28 cellular contexts compared by ENCODE assay signal in genomic region chr9:86175223-86175622, GRCh38.
DNase-seq lines count a peak whose midpoint lies in the region; ATAC-seq, FAIRE-seq and TF ChIP-seq lines count a peak whose summit lies in the region.
"Had no signal": no experiment of that assay in that cellular context is flagged by ENCODE, and none has a peak within 500 bp of the region (broad histone marks: within the 10 kb centered on the region; RNA-seq: fewer than 3 reads in every experiment).

No MANE protein-coding gene starts in this region.

- H3K4me2 ChIP-seq in HepG2 (ENCODE audit: low read depth, low read length) = no peak overlapping the region
- H3K4me2 ChIP-seq: hepatocyte had no signal

- no peaks in the 10 kb centered on the region for H3K79me2 ChIP-seq in HepG2 (ENCODE audit: insufficient read depth, low read length)
- H3K79me2 ChIP-seq: hepatocyte had no signal

- ATAC-seq in HepG2 = no peak
- no peak for ATAC-seq in right lobe of liver
- no peak for ATAC-seq in HG03025 (IDR thresholded peaks at IDR 0.05; ENCODE audit: low FRiP score, unreplicated experiment)
- no peak for ATAC-seq in HG03432 (IDR thresholded peaks at IDR 0.05; ENCODE audit: unreplicated experiment)
- no peak for ATAC-seq in HG03460 (IDR thresholded peaks at IDR 0.05; ENCODE audit: unreplicated experiment)
- ATAC-seq: gastroesophageal sphincter; natural killer cell treated with Interleukin-12 subunit alpha and Interleukin-12 subunit beta and Interleukin-15 and Interleukin-18, amount 100 ng/mL, for 72 hours; stimulated activated effector memory CD8-positive, alpha-beta T cell treated with anti-CD3 and anti-CD28 coated beads, Interleukin-12 subunit alpha, Interleukin-12 subunit beta, amount 100 ng/mL, for 72 hours; T-cell had no signal

- no peak for DNase-seq in HepG2 (ENCODE audit: low spot score)
- no peak for DNase-seq in right lobe of liver
- DNase-seq in NCI-H146 (lab: John Stamatoyannopoulos, UW) = peak; percentile 71
- peak; percentile 9 for DNase-seq in RPMI8226
- DNase-seq in cortex of kidney (lab: John Stamatoyannopoulos, UW) = no peak
- DNase-seq: activated B cell treated with CpG ODN at 0.5 μM for 24 hours; activated CD4-positive, alpha-beta T cell treated with anti-CD3 and anti-CD28 coated beads, Interleukin-2, amount 10 ng/mL, durations not matched to agents 7 days and 5 days; activated effector memory CD4-positive, alpha-beta T cell treated with Interleukin-2 at 50 U/mL for 16 hours; CD8-positive, alpha-beta memory T cell; DMS 273 treated with DMSO at 0.1 percent for 48 hours; effector CD4-positive, alpha-beta T cell; GM23248; NCI-H1105; NCI-H524 treated with DMSO at 0.1 percent for 48 hours; occipital lobe; T-cell; transverse colon had no signal

- H2AFZ ChIP-seq in HepG2 (ENCODE audit: low read length) = no peak overlapping the region
- H2AFZ ChIP-seq: GM23248, hepatocyte had no signal

- H3K27ac ChIP-seq in HepG2 (ENCODE audit: extremely low read length, insufficient read depth, low read length) = no peak overlapping the region
- H3K27ac ChIP-seq in right lobe of liver = no peak overlapping the region
- H3K27ac ChIP-seq: breast epithelium, gastroesophageal sphincter, GM23248, hepatocyte, transverse colon had no signal

- no peaks in the 10 kb centered on the region for H3K27me3 ChIP-seq in HepG2 (ENCODE audit: control insufficient read depth in 1 of 2, insufficient read depth in 2 of 2, low read length in 2 of 2)
- H3K27me3 ChIP-seq in right lobe of liver = no peaks in the 10 kb centered on the region
- H3K27me3 ChIP-seq: breast epithelium, gastroesophageal sphincter, hepatocyte, transverse colon had no signal

- TF ChIP-seq POLR2A in HepG2 (IDR thresholded peaks at IDR 0.05; ENCODE audit: insufficient read depth in 1 of 2, low read depth in 2 of 2, low read length in 2 of 2) (no peak), right lobe of liver (IDR thresholded peaks at IDR 0.05) (no peak)

- POLR2A ChIA-PET in HepG2 (lab: Yijun Ruan, JAX) = no interaction called here

- H3K36me3 ChIP-seq in HepG2 (replicated peaks in 1 of 2; ENCODE audit: control insufficient read depth in 1 of 2, insufficient read depth in 2 of 2, low read length in 2 of 2) (no peaks in the 10 kb centered on the region), right lobe of liver (no peaks in the 10 kb centered on the region)
- H3K36me3 ChIP-seq: breast epithelium, gastroesophageal sphincter, transverse colon had no signal

- BruUV-seq in HepG2 (replicated peaks; lab: Mats Ljungman, UMichigan) = no TSS peak

- in situ Hi-C loops in HepG2 (cut with HindIII; ENCODE audit: extremely low pct_ligation_motif_present, low pct_unique_long_range_greater_than_20kb) = no loop called here

- H3K9me3 ChIP-seq in HepG2 (ENCODE audit: low read length) (no peaks in the 10 kb centered on the region), right lobe of liver (no peaks in the 10 kb centered on the region)
- H3K9me3 ChIP-seq: breast epithelium, gastroesophageal sphincter, transverse colon had no signal

- intact Hi-C loops in HepG2 (cut with micrococcal nuclease; ENCODE audit: unreplicated experiment) (no loop called here), right lobe of liver (cut with DNase I) (no loop called here)

- no peak for FAIRE-seq in HepG2 (lab: Jason Lieb, UNC)
- FAIRE-seq: GM19239, RCC 7860 had no signal

- TF ChIP-seq CTCF in HepG2 (CRISPR knock-in tag; IDR thresholded peaks at IDR 0.05) (no peak), right lobe of liver (IDR thresholded peaks at IDR 0.05) (no peak)

- TF ChIP-seq RAD21 in HepG2 (CRISPR knock-in tag; IDR thresholded peaks at IDR 0.05) = no peak

- H4K20me1 ChIP-seq in HepG2 (ENCODE audit: insufficient read depth, low read length) = no peaks in the 10 kb centered on the region

- CTCF ChIA-PET in HepG2 (lab: Yijun Ruan, JAX; ENCODE audit: low intra/inter-chr PET ratio, low total read pairs) = no interaction called here

- 45% methylated on average over 4 of the region's 5 CpGs for WGBS in HepG2 (ENCODE audit: low lambda C conversion rate)
- WGBS in right lobe of liver (ENCODE audit: insufficient coverage, low coverage, low lambda C conversion rate, missing lambda C conversion rate) = 87% methylated on average over 4 of the region's 5 CpGs

- H3K4me3 ChIP-seq in HepG2 (replicated peaks in 1 of 3; ENCODE audit: insufficient read depth in 1 of 3, low read depth in 2 of 3, low read length in 3 of 3) (no peak overlapping the region), right lobe of liver (no peak overlapping the region)
- H3K4me3 ChIP-seq: breast epithelium, gastroesophageal sphincter, GM23248, hepatocyte, lung, transverse colon had no signal

- TF ChIP-seq EP300 in HepG2 (IDR thresholded peaks at IDR 0.05; ENCODE audit: low read depth in 2 of 2, low read length in 2 of 2) (no peak), HepG2 (CRISPR knock-in tag; IDR thresholded peaks at IDR 0.05; ENCODE audit: borderline replicate concordance) (no peak)

- H3K4me1 ChIP-seq in HepG2 (ENCODE audit: insufficient read depth, low read length) (no peaks in the 10 kb centered on the region), right lobe of liver (no peaks in the 10 kb centered on the region)
- H3K4me1 ChIP-seq: breast epithelium, gastroesophageal sphincter had no signal

- no peak overlapping the region for H3K9ac ChIP-seq in HepG2 (ENCODE audit: insufficient read depth, low read depth, low read length)
- H3K9ac ChIP-seq: GM23248 had no signal

TF ChIP-seq in HepG2, 621 proteins besides CTCF, POLR2A, EP300 and RAD21:
- TF ChIP-seq SMYD3 (CRISPR knock-in tag; IDR thresholded peaks at IDR 0.05) (no peak), CREB1 (IDR thresholded peaks at IDR 0.05) (peak; percentile 42; the same call in 1 of the 2 replicates), CREB1 (CRISPR knock-in tag; IDR thresholded peaks at IDR 0.05) (no peak), ATF7 (IDR thresholded peaks at IDR 0.05) (peak; percentile 27; the same call in 1 of the 2 replicates), ATF7 (CRISPR knock-in tag; IDR thresholded peaks at IDR 0.05) (no peak)

Comparison
In these comparisons a context has a peak if more than half of its experiments do, and no peak if none do; other contexts are left out.
1. DNase-seq: peak in NCI-H146 (single experiment) and RPMI8226 (single experiment); none in HepG2 (single experiment), right lobe of liver (0 of 3) and cortex of kidney (single experiment).